Comparison of ENCODE assay signal across 10 cellular contexts in genomic region chr15:90232196-90232595, GRCh38. TPM values are rescaled to one million over a fixed set of nuclear protein-coding genes. Genes with fewer than 3 reads are reported as not detected.
DNase-seq lines count a peak whose midpoint lies in the region; TF ChIP-seq lines count a peak whose summit lies in the region.
"Had no signal": no experiment of that assay in that cellular context is flagged by ENCODE, and none has a peak within 500 bp of the region (broad histone marks: within the 10 kb centered on the region; RNA-seq: fewer than 3 reads in every experiment).

No MANE protein-coding gene starts in this region.

- no peaks in the 10 kb centered on the region for H3K27me3 ChIP-seq in BLaER1
- H3K27me3 ChIP-seq in ascending aorta: no peaks in the 10 kb centered on the region
- no peaks in the 10 kb centered on the region for H3K27me3 ChIP-seq in mucosa of stomach (ENCODE audit: control insufficient read depth, insufficient read depth, low read length)

- H3K27ac ChIP-seq in BLaER1 (peak overlapping the region; percentile 78; the same call in 1 of the 2 replicates), ascending aorta (no peak overlapping the region), substantia nigra (ENCODE audit: low read depth, low read length, poor library complexity, severe bottlenecking) (no peak overlapping the region)

- peaks cover 45% of the 10 kb centered on the region for H3K36me3 ChIP-seq in BLaER1
- H3K36me3 ChIP-seq in ascending aorta: peaks cover 32 to 43% of the 10 kb centered on the region in 2 donors
- peaks cover 20% of the 10 kb centered on the region for H3K36me3 ChIP-seq in mucosa of stomach (ENCODE audit: control insufficient read depth, insufficient read depth, low read length)

- no peak for DNase-seq in Jurkat, Clone E6-1 (ENCODE audit: low read depth, low spot score)
- DNase-seq in ascending aorta (ENCODE audit: low spot score in 2 of 2): no peak
- DNase-seq in NCI-H2107 treated with DMSO at 0.1 percent for 48 hours (lab: John Stamatoyannopoulos, UW; ENCODE audit: unreplicated experiment): no peak
- DNase-seq in glutamatergic neuron: no peak
- no peak for DNase-seq in substantia nigra (lab: John Stamatoyannopoulos, UW)
- DNase-seq in LoVo (ENCODE audit: low spot score): no peak

- TF ChIP-seq CTCF in ascending aorta (IDR thresholded peaks at IDR 0.05) (no peak), glutamatergic neuron (IDR thresholded peaks at IDR 0.05; ENCODE audit: partially characterized antibody, unreplicated experiment) (no peak)

- H3K4me3 Mint-ChIP-seq in glutamatergic neuron (ENCODE audit: unreplicated experiment): no peak overlapping the region

- intact Hi-C loops in ascending aorta (cut with DNase I): loop anchor here (10.0 kb wide), 2 partner anchors 227 to 567 kb away; partner anchors contain the start of gene ZNF710

- H3K4me3 ChIP-seq in BLaER1: peak overlapping the region; percentile 87
- H3K4me3 ChIP-seq in Jurkat, Clone E6-1 (ENCODE audit: low read length): peak overlapping the region; percentile 83
- peak overlapping the region; percentile 6 to 91 for H3K4me3 ChIP-seq in ascending aorta
- H3K4me3 ChIP-seq in mucosa of stomach (ENCODE audit: low read length): peak overlapping the region; percentile 6
- H3K4me3 ChIP-seq: lung had no signal

- peaks cover 7% of the 10 kb centered on the region for H3K9me3 Mint-ChIP-seq in glutamatergic neuron (ENCODE audit: unreplicated experiment)

- peaks cover 11% of the 10 kb centered on the region for H3K36me3 Mint-ChIP-seq in glutamatergic neuron (ENCODE audit: unreplicated experiment)

- H3K4me2 ChIP-seq in BLaER1: peak overlapping the region; percentile 94

- peaks cover 34% of the 10 kb centered on the region for H4K20me1 ChIP-seq in BLaER1

- peaks cover 11% of the 10 kb centered on the region for H3K27me3 Mint-ChIP-seq in glutamatergic neuron (ENCODE audit: unreplicated experiment)

- H3K4me1 ChIP-seq in BLaER1 (peaks cover 47% of the 10 kb centered on the region), ascending aorta (peaks cover 0 to 22% of the 10 kb centered on the region in 2 donors), mucosa of stomach (ENCODE audit: control insufficient read depth, insufficient read depth, low read length) (peaks cover 44% of the 10 kb centered on the region)

- H3K27ac Mint-ChIP-seq in glutamatergic neuron (ENCODE audit: unreplicated experiment): no peak overlapping the region

- H3K9ac ChIP-seq in BLaER1: peak overlapping the region; percentile 81; the same call in 1 of the 2 replicates
- H3K9ac ChIP-seq in mucosa of stomach (ENCODE audit: low read length): peak overlapping the region; percentile 83

- H3K9me3 ChIP-seq in BLaER1: no peaks in the 10 kb centered on the region
- H3K9me3 ChIP-seq in ascending aorta: no peaks in the 10 kb centered on the region
- no peaks in the 10 kb centered on the region for H3K9me3 ChIP-seq in mucosa of stomach (ENCODE audit: control insufficient read depth, low read length)

- H3K4me1 Mint-ChIP-seq in glutamatergic neuron (ENCODE audit: low read depth, unreplicated experiment): peaks cover 3% of the 10 kb centered on the region

RNA-seq across cellular contexts. Expression of gene CIB1, which starts 1.5 kb away (rescaled TPM):
- polyA plus RNA-seq in Jurkat, Clone E6-1 (2012; ENCODE audit: insufficient read depth, insufficient read length): 159 TPM
- total RNA-seq in ascending aorta (50.9 TPM), glutamatergic neuron (ENCODE audit: unreplicated experiment) (8.0 TPM)

RNA-seq across cellular contexts. Expression of gene GDPGP1, which starts 1.8 kb away (rescaled TPM):
- 4.4 TPM for polyA plus RNA-seq in Jurkat, Clone E6-1 (2012; ENCODE audit: insufficient read depth, insufficient read length)
- total RNA-seq in ascending aorta: 2.2 TPM
- 7.4 TPM for total RNA-seq in glutamatergic neuron (ENCODE audit: unreplicated experiment)

RNA-seq across cellular contexts. Expression of gene TTLL13, which starts 17.2 kb away (rescaled TPM):
- polyA plus RNA-seq in Jurkat, Clone E6-1 (2012; ENCODE audit: insufficient read depth, insufficient read length): 1.3 TPM
- not detected for total RNA-seq in ascending aorta
- total RNA-seq in glutamatergic neuron (ENCODE audit: unreplicated experiment): not detected
- total RNA-seq: G401 had no signal

RNA-seq across cellular contexts. Expression of gene SEMA4B, which starts 31.1 kb away (rescaled TPM):
- 13.9 TPM for polyA plus RNA-seq in Jurkat, Clone E6-1 (2012; ENCODE audit: insufficient read depth, insufficient read length)
- total RNA-seq in ascending aorta (51.2 TPM), glutamatergic neuron (ENCODE audit: unreplicated experiment) (31.8 TPM)

RNA-seq across cellular contexts. Expression of gene NGRN, which starts 33.3 kb away (rescaled TPM):
- polyA plus RNA-seq in Jurkat, Clone E6-1 (2012; ENCODE audit: insufficient read depth, insufficient read length): 39.1 TPM
- total RNA-seq in ascending aorta (58.0 TPM), glutamatergic neuron (ENCODE audit: unreplicated experiment) (156 TPM)

Comparison
In these comparisons a context has a peak if more than half of its experiments do, and no peak if none do; other contexts are left out.
1. H3K4me3 ChIP-seq: peak in every context shown above with its lines; median percentile 87 in BLaER1; 83 in Jurkat, Clone E6-1; 48 in ascending aorta; 6 in mucosa of stomach.